18 cellular contexts compared by ENCODE assay signal in the genomic region with DNA sequence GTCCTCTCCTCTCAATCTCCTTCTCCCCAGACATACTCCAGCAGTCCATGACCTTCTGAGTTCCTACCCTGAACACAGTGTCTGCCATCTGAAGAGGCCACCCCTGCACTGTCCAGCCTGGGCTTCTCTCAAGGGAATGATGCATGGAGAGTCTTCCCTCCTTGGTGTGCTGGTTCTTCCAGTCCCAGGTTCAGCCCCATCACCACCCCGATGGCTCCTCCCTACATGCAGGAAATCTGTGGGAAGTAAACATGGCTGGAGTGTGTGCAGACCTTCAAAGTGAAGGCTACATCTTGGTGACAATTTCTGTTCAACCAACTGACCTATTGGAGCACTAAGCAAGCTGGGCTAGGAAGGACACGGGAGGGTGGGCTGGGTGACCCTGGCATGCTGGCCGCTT.
"Had no signal": no experiment of that assay in that cellular context is flagged by ENCODE, and none has a peak within 500 bp of the region (broad histone marks: within the 10 kb centered on the region; RNA-seq: fewer than 3 reads in every experiment).

No MANE protein-coding gene starts in this region.

- H3K9ac ChIP-seq: SK-N-SH had no signal

- DNase-seq: IMR-90, Karpas-422, KG1, MG63, NCI-H1105 treated with DMSO at 0.1 percent for 48 hours, NCI-H1417 treated with DMSO at 0.1 percent for 48 hours, NCI-H1694, NCI-H187 treated with DMSO at 0.1 percent for 48 hours, NCI-H2107, NCI-H2227 treated with DMSO at 0.1 percent for 48 hours, NCI-H446, NCI-H510A, NCI-H524 treated with DMSO at 0.1 percent for 48 hours, RPMI8226, SK-N-SH, SW 1271 had no signal

- H3K27me3 ChIP-seq: MG63 had no signal

- H3K36me3 ChIP-seq: MG63 had no signal

- ATAC-seq: HepG2 had no signal

- H3K4me3 ChIP-seq: MG63 had no signal

- FAIRE-seq: HepG2, RCC 7860 had no signal

- H3K9me3 ChIP-seq: MG63, SK-N-SH had no signal

- H3K4me2 ChIP-seq: SK-N-SH had no signal
